8 cellular contexts compared by ENCODE assay signal in genomic region chr19:42075616-42076374, GRCh38. TPM values are rescaled to one million over a fixed set of nuclear protein-coding genes. Genes with fewer than 3 reads are reported as not detected.
DNase-seq lines count a peak whose midpoint lies in the region; ATAC-seq and TF ChIP-seq lines count a peak whose summit lies in the region.

ZNF574 (plus strand) TSS chr19:42076166; CDS start chr19:42078607, 2,441 bp downstream.

- H3K36me3 Mint-ChIP-seq in T-helper 17 cell (ENCODE audit: low read depth) = peaks cover 3% of the 10 kb centered on the region

- DNase-seq in NCI-H1694 treated with DMSO at 0.1 percent for 48 hours (lab: John Stamatoyannopoulos, UW) (peak; percentile 99), T-helper 17 cell (peak; percentile 91 to 96 (median 94)), amygdala (lab: John Stamatoyannopoulos, UW) (peak; percentile 86 to 100 (median 97)), left cardiac atrium (peak; percentile 99), posterior vena cava (ENCODE audit: low spot score) (peak; percentile 100), ureter (ENCODE audit: low spot score) (peak; percentile 99)

- peaks cover 31% of the 10 kb centered on the region for H3K4me1 Mint-ChIP-seq in T-helper 17 cell

- H3K27ac Mint-ChIP-seq in T-helper 17 cell = peak within 1 kb of the TSS; percentile 97

- no peaks in the 10 kb centered on the region for H3K9me3 ChIP-seq in T-helper 17 cell (ENCODE audit: control insufficient read depth, low read length, poor library complexity, severe bottlenecking)

- ATAC-seq in HG02885 (IDR thresholded peaks at IDR 0.05; ENCODE audit: poor library complexity, unreplicated experiment) (peak; percentile 95), T-helper 17 cell (peak; percentile 96), left cardiac atrium (peak; percentile 99)

- H3K27me3 Mint-ChIP-seq in T-helper 17 cell = no peaks in the 10 kb centered on the region

- intact Hi-C loops in left cardiac atrium (cut with DNase I) (loop anchor here in 1 of 2 donors (10.0 kb wide), 1 partner anchor 201 kb away; the partner anchor contains the start of gene CD79A), posterior vena cava (cut with DNase I) (no loop called here)

- peak; percentile 79 for TF ChIP-seq POLR2A in GM15510 (IDR thresholded peaks at IDR 0.05; ENCODE audit: borderline replicate concordance, extremely low read depth, insufficient read length)

- H3K4me3 Mint-ChIP-seq in T-helper 17 cell = peak within 1 kb of the TSS; percentile 92

RNA-seq across cellular contexts. Expression of gene ZNF574, which starts in this region (rescaled TPM):
- 10 to 100 TPM; 23.1 to 23.6 TPM for total RNA-seq in T-helper 17 cell
- 1 to 10 TPM; 8.3 to 9.1 TPM for total RNA-seq in left cardiac atrium
- total RNA-seq in posterior vena cava = 1 to 10 TPM; 7.6 to 9.1 TPM
- 18.7 TPM for total RNA-seq in ureter

Comparison
In these comparisons a context has a peak if more than half of its experiments do, and no peak if none do; other contexts are left out.
1. Peak in every context shown above with its lines: DNase-seq and ATAC-seq.